In the genomic region with DNA sequence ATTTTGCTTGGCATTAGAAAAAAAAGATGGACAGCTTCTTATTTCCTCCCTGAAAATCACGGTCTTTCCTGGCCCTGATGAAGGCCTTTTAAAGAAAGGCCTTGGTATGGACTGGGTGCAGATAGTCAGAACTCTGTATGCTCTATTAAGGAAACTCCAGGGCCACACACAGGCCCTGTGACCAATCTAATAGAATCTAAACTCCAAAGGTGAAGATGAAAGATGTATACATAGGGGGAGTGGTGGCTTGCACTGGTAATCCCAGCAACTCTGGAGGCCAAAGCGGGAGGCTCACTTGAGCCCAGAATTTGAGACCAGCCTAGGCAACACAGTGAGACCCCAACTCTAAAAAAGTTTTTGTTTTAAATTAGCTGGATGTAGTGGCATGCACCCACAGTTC, we compare ENCODE assay signal across 29 cellular contexts.
"Had no signal": no experiment of that assay in that cellular context is flagged by ENCODE, and none has a peak within 500 bp of the region (broad histone marks: within the 10 kb centered on the region; RNA-seq: fewer than 3 reads in every experiment).

No MANE protein-coding gene starts in this region.

- H3K27ac Mint-ChIP-seq: stimulated activated effector memory CD8-positive, alpha-beta T cell treated with anti-CD3 and anti-CD28 coated beads, Interleukin-12 subunit alpha, Interleukin-12 subunit beta, amount 100 ng/mL, for 72 hours; stimulated activated memory B cell treated with anti-CD40 and anti-IgM and Interleukin-4, amounts not matched to agents 10 μg/mL and 1 μg/mL and 100 μg/mL, for 72 hours; stimulated activated naive B cell treated with anti-CD40 and anti-IgM and Interleukin-4, amounts not matched to agents 10 μg/mL and 1 μg/mL and 100 μg/mL, for 72 hours; stimulated activated naive CD8-positive, alpha-beta T cell treated with anti-CD3 and anti-CD28 coated beads, Interleukin-15, Interleukin-2, amounts not matched to agents 100 ng/mL and 50 ng/mL, for 24 hours; type B pancreatic cell had no signal

- H3K9me3 ChIP-seq: suprapubic skin, testis, thoracic aorta, upper lobe of left lung, upper lobe of right lung, vagina had no signal

- H3K4me3 Mint-ChIP-seq: stimulated activated effector memory CD8-positive, alpha-beta T cell treated with anti-CD3 and anti-CD28 coated beads, Interleukin-12 subunit alpha, Interleukin-12 subunit beta, amount 100 ng/mL, for 72 hours; stimulated activated memory B cell treated with anti-CD40 and anti-IgM and Interleukin-4, amounts not matched to agents 10 μg/mL and 1 μg/mL and 100 μg/mL, for 72 hours; stimulated activated naive B cell treated with anti-CD40 and anti-IgM and Interleukin-4, amounts not matched to agents 10 μg/mL and 1 μg/mL and 100 μg/mL, for 72 hours; stimulated activated naive CD8-positive, alpha-beta T cell treated with anti-CD3 and anti-CD28 coated beads, Interleukin-15, amount 100 ng/mL, for 72 hours; stimulated activated naive CD8-positive, alpha-beta T cell treated with anti-CD3 and anti-CD28 coated beads, Interleukin-15, Interleukin-2, amounts not matched to agents 100 ng/mL and 50 ng/mL, for 24 hours; type B pancreatic cell had no signal

- H3K4me1 ChIP-seq: testis, tibial artery, upper lobe of right lung, uterus, vagina had no signal

- H3K27me3 ChIP-seq: stomach, suprapubic skin, testis, thyroid gland, tibial artery, tibial nerve, transverse colon, upper lobe of left lung, upper lobe of right lung, uterus, vagina had no signal

- FAIRE-seq: urothelium cell line had no signal

- H3K4me3 ChIP-seq: stomach, suprapubic skin, testis, thoracic aorta, thyroid gland, tibial artery, tibial nerve, transverse colon, upper lobe of left lung, upper lobe of right lung, uterus, vagina had no signal

- H3K27ac ChIP-seq: stomach, suprapubic skin, testis, thoracic aorta, thyroid gland, tibial artery, tibial nerve, transverse colon, upper lobe of left lung, upper lobe of right lung, uterus, vagina had no signal

- DNase-seq: stimulated activated CD4-positive, alpha-beta T cell treated with anti-CD3 and anti-CD28 coated beads, Interleukin-2, amount 100 ng/mL, for 48 hours; stimulated activated CD4-positive, alpha-beta T cell treated with anti-CD3 and anti-CD28 coated beads, Interleukin-4, amount 100 ng/mL, for 1 hour; stimulated activated CD4-positive, alpha-beta T cell treated with anti-CD3 and anti-CD28 coated beads, Interleukin-4, amount 100 ng/mL, for 24 hours; stimulated activated CD4-positive, alpha-beta T cell treated with anti-CD3 and anti-CD28 coated beads, Interleukin-4, amount 100 ng/mL, for 4 hours; stimulated activated CD8-positive, alpha-beta memory T cell treated with anti-CD3 and anti-CD28 coated beads, Interleukin-4, amount 100 ng/mL, for 48 hours; stimulated activated naive B cell treated with anti-CD40 and anti-IgM and Interleukin-4, amounts not matched to agents 10 μg/mL and 1 μg/mL and 100 μg/mL, for 72 hours; stimulated activated naive CD4-positive, alpha-beta T cell; stimulated activated naive CD4-positive, alpha-beta T cell treated with Interleukin-2 at 50 U/mL for 16 hours; stimulated activated naive CD8-positive, alpha-beta T cell treated with anti-CD3 and anti-CD28 coated beads, Interleukin-15, amount 100 ng/mL, for 72 hours; stimulated activated naive CD8-positive, alpha-beta T cell treated with anti-CD3 and anti-CD28 coated beads, Interleukin-15, Interleukin-2, amounts not matched to agents 100 U/mL and 50 U/mL, for 24 hours; stomach; substantia nigra; testis; thyroid gland; tibial artery; transverse colon; trophoblast cell; upper lobe of left lung; upper lobe of right lung; uterus had no signal

- ATAC-seq: stimulated activated effector memory CD8-positive, alpha-beta T cell treated with anti-CD3 and anti-CD28 coated beads, Interleukin-12 subunit alpha, Interleukin-12 subunit beta, amount 100 ng/mL, for 72 hours; stimulated activated memory B cell treated with anti-CD40 and anti-IgM and Interleukin-4, amounts not matched to agents 10 μg/mL and 1 μg/mL and 100 μg/mL, for 72 hours; stimulated activated naive B cell treated with anti-CD40 and anti-IgM and Interleukin-4, amounts not matched to agents 10 μg/mL and 1 μg/mL and 100 μg/mL, for 72 hours; stimulated activated naive CD8-positive, alpha-beta T cell treated with anti-CD3 and anti-CD28 coated beads, Interleukin-15, amount 100 ng/mL, for 72 hours; stimulated activated naive CD8-positive, alpha-beta T cell treated with anti-CD3 and anti-CD28 coated beads, Interleukin-15, Interleukin-2, amounts not matched to agents 100 U/mL and 50 U/mL, for 24 hours; upper lobe of right lung had no signal

- H3K36me3 ChIP-seq: suprapubic skin, thoracic aorta, thyroid gland, transverse colon, upper lobe of right lung, uterus, vagina had no signal

- H3K27me3 Mint-ChIP-seq: stimulated activated memory B cell treated with anti-CD40 and anti-IgM and Interleukin-4, amounts not matched to agents 10 μg/mL and 1 μg/mL and 100 μg/mL, for 72 hours; stimulated activated naive B cell treated with anti-CD40 and anti-IgM and Interleukin-4, amounts not matched to agents 10 μg/mL and 1 μg/mL and 100 μg/mL, for 72 hours; stimulated activated naive CD8-positive, alpha-beta T cell treated with anti-CD3 and anti-CD28 coated beads, Interleukin-15, amount 100 ng/mL, for 72 hours; stimulated activated naive CD8-positive, alpha-beta T cell treated with anti-CD3 and anti-CD28 coated beads, Interleukin-15, Interleukin-2, amounts not matched to agents 100 ng/mL and 50 ng/mL, for 24 hours; type B pancreatic cell had no signal
